15 cellular contexts compared by ENCODE assay signal in genomic region chr3:72265661-72266370, GRCh38.
A peak's percentile ranks its signal among the peaks of the same experiment; 100 is the strongest.
DNase-seq lines count a peak whose midpoint lies in the region; ATAC-seq, FAIRE-seq and TF ChIP-seq lines count a peak whose summit lies in the region.
"Had no signal": no experiment of that assay in that cellular context is flagged by ENCODE, and none has a peak within 500 bp of the region (broad histone marks: within the 10 kb centered on the region; RNA-seq: fewer than 3 reads in every experiment).

No MANE protein-coding gene starts in this region.

- no peak overlapping the region for H3K4me3 Mint-ChIP-seq in chondrocyte (ENCODE audit: unreplicated experiment)
- H3K4me3 Mint-ChIP-seq: CD4-positive, alpha-beta memory T cell had no signal

- H3K9me3 ChIP-seq in upper lobe of right lung (no peaks in the 10 kb centered on the region), right cardiac atrium (ENCODE audit: control insufficient read depth, low read length) (no peaks in the 10 kb centered on the region)
- H3K9me3 ChIP-seq: gastrocnemius medialis, psoas muscle had no signal

- peaks cover 2% of the 10 kb centered on the region for H3K27me3 Mint-ChIP-seq in chondrocyte (ENCODE audit: low read depth)

- WGBS in right cardiac atrium = 78% methylated on average over 8 of the region's 8 CpGs

- peak; percentile 63 for ATAC-seq in GM19438 (IDR thresholded peaks at IDR 0.05; ENCODE audit: low read depth, unreplicated experiment)
- peak; percentile 63 for ATAC-seq in HG02973 (IDR thresholded peaks at IDR 0.05; ENCODE audit: unreplicated experiment)
- no peak for ATAC-seq in upper lobe of right lung
- no peak for ATAC-seq in right cardiac atrium
- ATAC-seq: gastrocnemius medialis, psoas muscle had no signal

- H3K36me3 ChIP-seq in upper lobe of right lung = no peaks in the 10 kb centered on the region
- H3K36me3 ChIP-seq: gastrocnemius medialis had no signal

- H3K27ac ChIP-seq in upper lobe of right lung = no peak overlapping the region
- no peak overlapping the region for H3K27ac ChIP-seq in right cardiac atrium (ENCODE audit: low read length)
- H3K27ac ChIP-seq: gastrocnemius medialis, HL-60, psoas muscle had no signal

- FAIRE-seq in D721Med (lab: Jason Lieb, UNC) = no peak

- H3K4me3 ChIP-seq in upper lobe of right lung (no peak overlapping the region), right cardiac atrium (ENCODE audit: low read length) (no peak overlapping the region)
- H3K4me3 ChIP-seq: gastrocnemius medialis, psoas muscle had no signal

- peak overlapping the region; percentile 46 for H3K27ac Mint-ChIP-seq in chondrocyte (ENCODE audit: unreplicated experiment)

- peaks cover 17% of the 10 kb centered on the region for H3K4me1 ChIP-seq in upper lobe of right lung
- peaks cover 5% of the 10 kb centered on the region for H3K4me1 ChIP-seq in right cardiac atrium (ENCODE audit: control insufficient read depth, insufficient read depth, low read length)

- H3K36me3 Mint-ChIP-seq in chondrocyte (ENCODE audit: low read depth) = no peaks in the 10 kb centered on the region
- H3K36me3 Mint-ChIP-seq: CD4-positive, alpha-beta memory T cell had no signal

- H3K4me1 Mint-ChIP-seq in chondrocyte (ENCODE audit: low read depth) = peaks cover 45% of the 10 kb centered on the region

- DNase-seq in CD1c-positive myeloid dendritic cell (ENCODE audit: extremely low spot score) (peak; percentile 48), chondrocyte (ENCODE audit: low spot score) (no peak), D721Med (ENCODE audit: insufficient read length, low spot score) (no peak), AML-193 (lab: John Stamatoyannopoulos, UW) (no peak), upper lobe of right lung (no peak), right cardiac atrium (no peak)
- DNase-seq: CD4-positive, alpha-beta memory T cell; gastrocnemius medialis; GDM1; NCI-H2227 treated with DMSO at 0.1 percent for 48 hours; psoas muscle; RPMI8226 had no signal

- intact Hi-C loops in upper lobe of right lung (cut with DNase I) = no loop called here
- intact Hi-C loops in right cardiac atrium (cut with DNase I) = loop anchor here in 1 of 4 donors (10.0 kb wide), 1 partner anchor 311 kb away; no protein-coding TSS in a partner anchor

- H3K27me3 ChIP-seq in upper lobe of right lung (no peaks in the 10 kb centered on the region), right cardiac atrium (ENCODE audit: control insufficient read depth, insufficient read depth) (no peaks in the 10 kb centered on the region)

- TF ChIP-seq CTCF in chondrocyte (IDR thresholded peaks at IDR 0.05) (peak; percentile 42), D721Med (IDR thresholded peaks at IDR 0.05; ENCODE audit: insufficient read depth, missing control alignments) (no peak), upper lobe of right lung (IDR thresholded peaks at IDR 0.05) (no peak)

- no peaks in the 10 kb centered on the region for H3K9me3 Mint-ChIP-seq in chondrocyte (ENCODE audit: low read depth)
- H3K9me3 Mint-ChIP-seq: CD4-positive, alpha-beta memory T cell had no signal

Comparison
In these comparisons a context has a peak if more than half of its experiments do, and no peak if none do; other contexts are left out.
1. ATAC-seq: peak in GM19438 (single experiment) and HG02973 (single experiment); none in upper lobe of right lung (single experiment) and right cardiac atrium (0 of 2).